In genomic region chr3:171346011-171346410, GRCh38 we compare ENCODE assay signal across 20 cellular contexts.
"Had no signal": no experiment of that assay in that cellular context is flagged by ENCODE, and none has a peak within 500 bp of the region (broad histone marks: within the 10 kb centered on the region; RNA-seq: fewer than 3 reads in every experiment).

No MANE protein-coding gene starts in this region.

- FAIRE-seq: endothelial cell of umbilical vein had no signal

- H3K9me3 ChIP-seq: colonic mucosa, esophagus muscularis mucosa, lower lobe of right lung, upper lobe of right lung had no signal

- H3K9me3 Mint-ChIP-seq: immature natural killer cell had no signal

- H3K4me3 ChIP-seq: colonic mucosa, esophagus muscularis mucosa, lower lobe of right lung, upper lobe of right lung had no signal

- H3K4me1 ChIP-seq: upper lobe of right lung had no signal

- H3K4me3 Mint-ChIP-seq: activated CD4-positive, alpha-beta T cell treated with anti-CD3 and anti-CD28 coated beads for 36 hours; activated naive CD8-positive, alpha-beta T cell; stimulated activated naive B cell treated with anti-CD40 and anti-IgM and Interleukin-4, amounts not matched to agents 10 μg/mL and 1 μg/mL and 100 μg/mL, for 72 hours had no signal

- DNase-seq: activated CD4-positive, alpha-beta T cell treated with anti-CD3 and anti-CD28 coated beads for 36 hours; activated CD4-positive, alpha-beta T cell treated with anti-CD3 and anti-CD28 coated beads, Interleukin-2, amount 50 U/mL, for 48 hours; activated gamma-delta T cell treated with Interleukin-2 at 50 U/mL for 16 hours; central memory CD4-positive, alpha-beta T cell; colonic mucosa; effector CD4-positive, alpha-beta T cell; immature natural killer cell; left cardiac atrium; lower lobe of right lung; occipital lobe; posterior cingulate gyrus; retina; stimulated activated naive B cell treated with anti-CD40 and anti-IgM and Interleukin-4, amounts not matched to agents 10 μg/mL and 1 μg/mL and 100 μg/mL, for 72 hours; SW 1271; T-helper 2 cell; upper lobe of right lung; WERI-Rb-1 had no signal

- ATAC-seq: activated CD4-positive, alpha-beta T cell treated with anti-CD3 and anti-CD28 coated beads for 36 hours; lower lobe of right lung; stimulated activated naive B cell treated with anti-CD40 and anti-IgM and Interleukin-4, amounts not matched to agents 10 μg/mL and 1 μg/mL and 100 μg/mL, for 72 hours had no signal

- H3K36me3 ChIP-seq: colonic mucosa, esophagus muscularis mucosa, lower lobe of right lung, upper lobe of right lung, WERI-Rb-1 had no signal

- H3K27me3 Mint-ChIP-seq: activated CD4-positive, alpha-beta T cell treated with anti-CD3 and anti-CD28 coated beads for 36 hours; activated naive CD8-positive, alpha-beta T cell; stimulated activated naive B cell treated with anti-CD40 and anti-IgM and Interleukin-4, amounts not matched to agents 10 μg/mL and 1 μg/mL and 100 μg/mL, for 72 hours had no signal

- H3K27ac ChIP-seq: esophagus muscularis mucosa, lower lobe of right lung, upper lobe of right lung, WERI-Rb-1 had no signal

- H3K27me3 ChIP-seq: colonic mucosa, esophagus muscularis mucosa, upper lobe of right lung had no signal
